In genomic region chrX:18424482-18425198, GRCh38 we compare ENCODE assay signal across 8 cellular contexts. TPM values are rescaled to one million over a fixed set of nuclear protein-coding genes. Genes with fewer than 3 reads are reported as not detected.
DNase-seq lines count a peak whose midpoint lies in the region; ATAC-seq and TF ChIP-seq lines count a peak whose summit lies in the region.

No MANE protein-coding gene starts in this region.

- DNase-seq in Panc1 (ENCODE audit: low read depth, low spot score) (no peak), adrenal gland (peak; percentile 10 to 56 (median 21)), right atrium auricular region (ENCODE audit: low spot score) (no peak), psoas muscle (no peak), UCSD-AML1 (lab: John Stamatoyannopoulos, UW; ENCODE audit: unreplicated experiment) (no peak), NCI-H446 (lab: John Stamatoyannopoulos, UW) (no peak)

- no peak for TF ChIP-seq POLR2A in adrenal gland (IDR thresholded peaks at IDR 0.05)

- TF ChIP-seq CTCF in GM12875 (IDR thresholded peaks at IDR 0.05; ENCODE audit: borderline replicate concordance, insufficient read depth, low read depth, low read length) (no peak), Panc1 (IDR thresholded peaks at IDR 0.05) (no peak), adrenal gland (IDR thresholded peaks at IDR 0.05) (no peak), right atrium auricular region (IDR thresholded peaks at IDR 0.05) (no peak), psoas muscle (IDR thresholded peaks at IDR 0.05) (no peak)

- WGBS in adrenal gland, 4 donors, result 0 to 24% (median 7%) methylated on average over 1 to 28 of the region's 28 CpGs
- WGBS in psoas muscle, 3 donors, result 0 to 13% (median 2%) methylated on average over 21 to 28 of the region's 28 CpGs

- intact Hi-C loops in Panc1 (cut with micrococcal nuclease; ENCODE audit: unreplicated experiment) (no loop called here), adrenal gland (cut with DNase I) (loop anchor here (10.0 kb wide), 2 partner anchors 250 to 470 kb away; partner anchors contain the start of gene RS1 (in 1 of the 2)), psoas muscle (cut with DNase I) (loop anchor here (10.0 kb wide), 2 partner anchors 250 to 460 kb away; partner anchors contain the start of gene RS1 (in 2 of the 2))

- H3K9me3 ChIP-seq in Panc1 (ENCODE audit: control insufficient read depth, insufficient read depth, low read depth, low read length) (no peaks in the 10 kb centered on the region), adrenal gland (replicated peaks in 1 of 3) (no peaks in the 10 kb centered on the region), right atrium auricular region (no peaks in the 10 kb centered on the region), psoas muscle (no peaks in the 10 kb centered on the region)

- H3K4me3 ChIP-seq in GM12875 (ENCODE audit: low read depth, low read length), result peak overlapping the region; percentile 62
- H3K4me3 ChIP-seq in Panc1 (ENCODE audit: low read depth in 2 of 2, low read length in 2 of 2), result peak overlapping the region; percentile 52 to 53
- H3K4me3 ChIP-seq in adrenal gland, result peak overlapping the region in 3 of 4 donors; percentile 14 to 83 (median 16)
- peak overlapping the region; percentile 57 to 76 for H3K4me3 ChIP-seq in right atrium auricular region
- H3K4me3 ChIP-seq in psoas muscle, result peak overlapping the region; percentile 81

- H3K27ac ChIP-seq in Panc1 (ENCODE audit: low read length) (no peak overlapping the region), adrenal gland (peak overlapping the region in 4 of 5 donors; percentile 31 to 78 (median 56)), right atrium auricular region (peak overlapping the region; percentile 62 to 86), psoas muscle (no peak overlapping the region)

- in situ Hi-C loops in Panc1 (cut with HindIII; ENCODE audit: low pct_unique_long_range_greater_than_20kb, low sequenced_read_pairs), result no loop called here

- H3K4me1 ChIP-seq in Panc1 (ENCODE audit: control insufficient read depth, insufficient read depth, low read length), result no peaks in the 10 kb centered on the region
- H3K4me1 ChIP-seq in adrenal gland (replicated peaks in 1 of 2), result no peaks in the 10 kb centered on the region
- H3K4me1 ChIP-seq in right atrium auricular region, result no peaks in the 10 kb centered on the region
- H3K4me1 ChIP-seq in psoas muscle, result no peaks in the 10 kb centered on the region

- no peaks in the 10 kb centered on the region for H3K27me3 ChIP-seq in Panc1 (ENCODE audit: control insufficient read depth, insufficient read depth, low read length)
- no peaks in the 10 kb centered on the region for H3K27me3 ChIP-seq in adrenal gland
- H3K27me3 ChIP-seq in right atrium auricular region, result no peaks in the 10 kb centered on the region
- peaks cover 0 to 26% (median 0%) of the 10 kb centered on the region in 3 donors for H3K27me3 ChIP-seq in psoas muscle (ENCODE audit: insufficient read depth in 3 of 3, low read length in 2 of 3)

- peak; percentile 4 for ATAC-seq in HG03039 (IDR thresholded peaks at IDR 0.05; ENCODE audit: unreplicated experiment)
- peak; percentile 34 for ATAC-seq in Panc1
- ATAC-seq in psoas muscle, result peak in 2 of 4 donors; percentile 13 to 21

- CTCF ChIA-PET in Panc1 (lab: Charles Lee), result no interaction called here

- POLR2A ChIA-PET in Panc1 (lab: Charles Lee), result no interaction called here

- no TSS peak for BruUV-seq in Panc1 (replicated peaks; lab: Mats Ljungman, UMichigan)

- H3K36me3 ChIP-seq in Panc1 (ENCODE audit: control insufficient read depth, insufficient read depth, low read length), result no peaks in the 10 kb centered on the region
- H3K36me3 ChIP-seq in adrenal gland (replicated peaks in 1 of 2), result no peaks in the 10 kb centered on the region
- H3K36me3 ChIP-seq in right atrium auricular region, result no peaks in the 10 kb centered on the region
- no peaks in the 10 kb centered on the region for H3K36me3 ChIP-seq in psoas muscle (ENCODE audit: insufficient read depth in 1 of 2, low read depth in 1 of 2)

RNA-seq across cellular contexts. Expression of gene CDKL5, which starts 0.8 kb away (rescaled TPM):
- total RNA-seq in Panc1 (2021; ENCODE audit: unreplicated experiment) (1.2 TPM), adrenal gland (10 to 100 TPM in 1 of 8 donors, 1 to 10 TPM in 7; 3.8 to 11.8 (median 7.7) TPM), right atrium auricular region (1 to 10 TPM; 9.2 to 9.8 TPM), psoas muscle (1 to 10 TPM; 1.6 to 3.8 (median 2.9) TPM)
- polyA plus RNA-seq in Panc1 (2012; ENCODE audit: insufficient read length), result 0.31 TPM
- polyA plus RNA-seq in adrenal gland (1 to 10 TPM in 2 of 3 donors, under 1 TPM in 1; 0.40 to 6.2 (median 1.2) TPM), psoas muscle (1 to 10 TPM in 1 of 3 donors, under 1 TPM in 2; 0.42 to 1.2 (median 0.48) TPM)

Comparison
In these comparisons a context has a peak if more than half of its experiments do, and no peak if none do; other contexts are left out.
1. H3K4me3 ChIP-seq: peak in every context shown above with its lines; median percentile 81 in psoas muscle; 66 in right atrium auricular region; 62 in GM12875; 52 in Panc1; 16 in adrenal gland.
2. DNase-seq: peak in adrenal gland (7 of 7); none in Panc1 (single experiment), right atrium auricular region (single experiment), psoas muscle (0 of 2), UCSD-AML1 (single experiment) and NCI-H446 (0 of 2).
3. H3K27ac ChIP-seq: peak in adrenal gland (4 of 5) and right atrium auricular region (2 of 2); none in Panc1 (single experiment) and psoas muscle (single experiment).